In genomic region chr20:5451643-5452210, GRCh38 we compare ENCODE assay signal across 2 cellular contexts.
TF ChIP-seq lines count a peak whose summit lies in the region.

No MANE protein-coding gene starts in this region.

TF ChIP-seq in A549, 52 proteins besides CTCF, POLR2A, EP300 and RAD21 (continued from another document):
- no peak for TF ChIP-seq ZSCAN20 (CRISPR knock-in tag; IDR thresholded peaks at IDR 0.05)
- peak; percentile 58 for TF ChIP-seq NFE2L2 (conservative IDR thresholded peaks at IDR 0.05; ENCODE audit: low read length)
- TF ChIP-seq FOXS1 (CRISPR knock-in tag; IDR thresholded peaks at IDR 0.05): no peak
- TF ChIP-seq TFCP2L1 (CRISPR knock-in tag; IDR thresholded peaks at IDR 0.05): no peak
- peak; percentile 47; the same call in 1 of the 2 replicates for TF ChIP-seq ZNF302 (CRISPR knock-in tag; IDR thresholded peaks at IDR 0.05)
- no peak for TF ChIP-seq HES2 (IDR thresholded peaks at IDR 0.05)
- no peak for TF ChIP-seq ESRRA (IDR thresholded peaks at IDR 0.05; ENCODE audit: borderline replicate concordance, low read length)
- no peak for TF ChIP-seq CHD2 (IDR thresholded peaks at IDR 0.05; ENCODE audit: low read length, partially characterized antibody)
- TF ChIP-seq HOXA7 (CRISPR knock-in tag; IDR thresholded peaks at IDR 0.05): no peak
- TF ChIP-seq REST (IDR thresholded peaks at IDR 0.05): no peak
- TF ChIP-seq, protein P1, sequence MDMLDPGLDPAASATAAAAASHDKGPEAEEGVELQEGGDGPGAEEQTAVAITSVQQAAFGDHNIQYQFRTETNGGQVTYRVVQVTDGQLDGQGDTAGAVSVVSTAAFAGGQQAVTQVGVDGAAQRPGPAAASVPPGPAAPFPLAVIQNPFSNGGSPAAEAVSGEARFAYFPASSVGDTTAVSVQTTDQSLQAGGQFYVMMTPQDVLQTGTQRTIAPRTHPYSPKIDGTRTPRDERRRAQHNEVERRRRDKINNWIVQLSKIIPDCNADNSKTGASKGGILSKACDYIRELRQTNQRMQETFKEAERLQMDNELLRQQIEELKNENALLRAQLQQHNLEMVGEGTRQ (IDR thresholded peaks at IDR 0.05): no peak
- no peak for TF ChIP-seq MAX (IDR thresholded peaks at IDR 0.05)
- TF ChIP-seq RARB (CRISPR knock-in tag; IDR thresholded peaks at IDR 0.05): no peak
- TF ChIP-seq NR3C1 (IDR thresholded peaks at IDR 0.05): no peak
- no peak for TF ChIP-seq SREBF2 (IDR thresholded peaks at IDR 0.05)
- TF ChIP-seq CHD4 (IDR thresholded peaks at IDR 0.05; ENCODE audit: borderline replicate concordance): no peak
- no peak for TF ChIP-seq E2F6 (IDR thresholded peaks at IDR 0.05; ENCODE audit: borderline replicate concordance, low read depth)
- 0 out of 2 replicates have a peak, but pooled peaks have one; percentile 46 for TF ChIP-seq HOXB13 (CRISPR knock-in tag; IDR thresholded peaks at IDR 0.05; ENCODE audit: low read depth)
- no peak for TF ChIP-seq HEYL (CRISPR knock-in tag; IDR thresholded peaks at IDR 0.05)
- TF ChIP-seq NPAS2 (CRISPR knock-in tag; IDR thresholded peaks at IDR 0.05; ENCODE audit: borderline replicate concordance): peak; percentile 50; the same call in 1 of the 2 replicates
- TF ChIP-seq KDM1A (IDR thresholded peaks at IDR 0.05; ENCODE audit: low read depth): no peak
- no peak for TF ChIP-seq FOSL2 (IDR thresholded peaks at IDR 0.05)
- no peak for TF ChIP-seq FOSL2 (CRISPR knock-in tag; IDR thresholded peaks at IDR 0.05)
- no peak for TF ChIP-seq RCOR1 (IDR thresholded peaks at IDR 0.05; ENCODE audit: low read depth, low read length)

TF ChIP-seq in K562, 482 proteins besides CTCF, POLR2A, EP300 and RAD21 (continued from another document):
- 0 out of 2 replicates have a peak, but pooled peaks have one; percentile 17 for TF ChIP-seq NFE2 (IDR thresholded peaks at IDR 0.05; ENCODE audit: low read depth)
TF ChIP-seq in K562: peak in this region for 1.
